ENCODE assay signal across 25 cellular contexts in the genomic region with DNA sequence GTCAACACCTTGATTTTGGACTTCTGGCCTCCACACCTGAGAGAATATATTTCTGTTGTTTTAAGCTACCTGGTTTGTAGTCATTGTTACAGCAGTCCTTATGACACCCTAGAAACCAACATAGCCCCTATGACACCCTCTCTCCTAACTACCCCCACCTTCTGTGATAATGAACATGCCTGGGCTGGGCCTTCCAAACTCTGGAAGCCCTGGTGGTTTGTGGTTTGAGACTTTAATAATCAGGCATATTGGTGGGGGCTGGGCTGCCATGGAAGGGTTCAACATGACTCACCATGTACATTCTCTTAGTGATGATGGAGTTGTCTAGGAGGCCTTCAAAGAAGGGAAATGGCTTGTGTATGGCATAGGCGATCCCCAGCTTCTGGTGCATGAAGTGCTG. TPM values are rescaled to one million over a fixed set of nuclear protein-coding genes. Genes with fewer than 3 reads are reported as not detected.
DNase-seq lines count a peak whose midpoint lies in the region; ATAC-seq and TF ChIP-seq lines count a peak whose summit lies in the region.
"Had no signal": no experiment of that assay in that cellular context is flagged by ENCODE, and none has a peak within 500 bp of the region (broad histone marks: within the 10 kb centered on the region; RNA-seq: fewer than 3 reads in every experiment).

No MANE protein-coding gene starts in this region.

- peak overlapping the region; percentile 50 for H3K27ac ChIP-seq in VCaP
- H3K27ac ChIP-seq: colonic mucosa, left ventricle myocardium inferior, neural progenitor cell, SJSA1, thyroid gland had no signal

- no peak for DNase-seq in activated T-cell treated with anti-CD3 and anti-CD28 coated beads, Interleukin-2, amount 50 U/mL, for 24 hours
- DNase-seq in activated T-cell treated with anti-CD3 and anti-CD28 coated beads, Interleukin-2, amount 50 U/mL, for 72 hours, result no peak
- DNase-seq in Daoy (ENCODE audit: low read depth) (peak; percentile 4), naive B cell (no peak), left colon (no peak), left cardiac atrium (no peak)
- no peak for DNase-seq in effector CD8-positive, alpha-beta T cell (lab: John Stamatoyannopoulos, UW)
- DNase-seq: activated naive CD4-positive, alpha-beta T cell; colonic mucosa; DMS53; left ventricle myocardium inferior; MG63; NCI-H187 treated with DMSO at 0.1 percent for 48 hours; NCI-H226; thyroid gland had no signal

- intact Hi-C loops in left colon (cut with DNase I, micrococcal nuclease), result no loop called here
- intact Hi-C loops in left cardiac atrium (cut with DNase I), result no loop called here

- peaks cover 54% of the 10 kb centered on the region for H3K4me1 Mint-ChIP-seq in activated T-cell treated with anti-CD3 and anti-CD28 coated beads, Interleukin-2, amount 50 U/mL, for 24 hours (ENCODE audit: low read depth)
- H3K4me1 Mint-ChIP-seq in activated T-cell treated with anti-CD3 and anti-CD28 coated beads, Interleukin-2, amount 50 U/mL, for 72 hours (ENCODE audit: low read depth), result peaks cover 58% of the 10 kb centered on the region
- H3K4me1 Mint-ChIP-seq in naive B cell, result peaks cover 59 to 84% (median 79%) of the 10 kb centered on the region in 3 donors

- peaks cover 30% of the 10 kb centered on the region for H3K36me3 Mint-ChIP-seq in activated T-cell treated with anti-CD3 and anti-CD28 coated beads, Interleukin-2, amount 50 U/mL, for 24 hours (ENCODE audit: low read depth)
- H3K36me3 Mint-ChIP-seq in activated T-cell treated with anti-CD3 and anti-CD28 coated beads, Interleukin-2, amount 50 U/mL, for 72 hours (ENCODE audit: insufficient read depth in 2 of 2), result peaks cover 27 to 70% of the 10 kb centered on the region in 2 donors
- peaks cover 22 to 58% of the 10 kb centered on the region in 2 donors for H3K36me3 Mint-ChIP-seq in naive B cell
- H3K36me3 Mint-ChIP-seq: brain, neural progenitor cell, WTC11 had no signal

- no peak for ATAC-seq in activated T-cell treated with anti-CD3 and anti-CD28 coated beads, Interleukin-2, amount 50 U/mL, for 72 hours (replicated peaks in 1 of 2)
- ATAC-seq in naive B cell (ENCODE audit: low read depth in 2 of 2) (no peak), left colon (no peak), left cardiac atrium (no peak)
- ATAC-seq: Panc1; stimulated activated effector memory CD8-positive, alpha-beta T cell treated with anti-CD3 and anti-CD28 coated beads, Interleukin-12 subunit alpha, Interleukin-12 subunit beta, amount 100 ng/mL, for 72 hours; WTC11 had no signal

- TF ChIP-seq CTCF in VCaP (conservative IDR thresholded peaks at IDR 0.05), result no peak

- H3K9me3 Mint-ChIP-seq in activated T-cell treated with anti-CD3 and anti-CD28 coated beads, Interleukin-2, amount 50 U/mL, for 24 hours, result no peaks in the 10 kb centered on the region
- H3K9me3 Mint-ChIP-seq in activated T-cell treated with anti-CD3 and anti-CD28 coated beads, Interleukin-2, amount 50 U/mL, for 72 hours, result peaks cover 0 to 2% of the 10 kb centered on the region in 2 donors
- no peaks in the 10 kb centered on the region for H3K9me3 Mint-ChIP-seq in naive B cell
- H3K9me3 Mint-ChIP-seq: brain; CD14-positive monocyte; IgD-negative memory B cell; neural progenitor cell; stimulated activated effector memory CD8-positive, alpha-beta T cell treated with anti-CD3 and anti-CD28 coated beads, Interleukin-12 subunit alpha, Interleukin-12 subunit beta, amount 100 ng/mL, for 72 hours; WTC11 had no signal

- peak overlapping the region; percentile 16 for H3K27ac Mint-ChIP-seq in activated T-cell treated with anti-CD3 and anti-CD28 coated beads, Interleukin-2, amount 50 U/mL, for 24 hours
- no peak overlapping the region for H3K27ac Mint-ChIP-seq in activated T-cell treated with anti-CD3 and anti-CD28 coated beads, Interleukin-2, amount 50 U/mL, for 72 hours
- peak overlapping the region in 5 of 6 donors; percentile 56 to 99 (median 67) for H3K27ac Mint-ChIP-seq in naive B cell
- H3K27ac Mint-ChIP-seq: brain; neural progenitor cell; progenitor cell of endocrine pancreas; stimulated activated effector memory CD8-positive, alpha-beta T cell treated with anti-CD3 and anti-CD28 coated beads, Interleukin-12 subunit alpha, Interleukin-12 subunit beta, amount 100 ng/mL, for 72 hours; WTC11 had no signal

- no peaks in the 10 kb centered on the region for H3K27me3 Mint-ChIP-seq in activated T-cell treated with anti-CD3 and anti-CD28 coated beads, Interleukin-2, amount 50 U/mL, for 24 hours
- no peaks in the 10 kb centered on the region for H3K27me3 Mint-ChIP-seq in activated T-cell treated with anti-CD3 and anti-CD28 coated beads, Interleukin-2, amount 50 U/mL, for 72 hours (ENCODE audit: low read depth)
- no peaks in the 10 kb centered on the region for H3K27me3 Mint-ChIP-seq in naive B cell
- H3K27me3 Mint-ChIP-seq: brain, IgD-negative memory B cell, progenitor cell of endocrine pancreas had no signal

- H3K4me3 Mint-ChIP-seq in activated T-cell treated with anti-CD3 and anti-CD28 coated beads, Interleukin-2, amount 50 U/mL, for 24 hours, result peak overlapping the region; percentile 94
- H3K4me3 Mint-ChIP-seq in activated T-cell treated with anti-CD3 and anti-CD28 coated beads, Interleukin-2, amount 50 U/mL, for 72 hours, result peak overlapping the region in 1 of 2 donors; percentile 17
- peak overlapping the region in 7 of 8 donors; percentile 60 to 100 (median 97) for H3K4me3 Mint-ChIP-seq in naive B cell
- H3K4me3 Mint-ChIP-seq: brain, CD14-positive monocyte, neural progenitor cell, WTC11 had no signal

RNA-seq across cellular contexts. Expression of a gene that starts 3.3 kb away (rescaled TPM):
- total RNA-seq in activated T-cell treated with anti-CD3 and anti-CD28 coated beads, Interleukin-2, amount 50 U/mL, for 72 hours, result 100 to 1,000 TPM; 118 to 128 TPM
- total RNA-seq in Daoy (2014; rRNA removed; shearing (Covaris generic)), result 11.5 and 15.4 TPM in 2 replicates
- 100 to 1,000 TPM; 136 to 237 (median 203) TPM for polyA plus RNA-seq in naive B cell (ENCODE audit: low read depth in 6 of 6)
- 10 to 100 TPM; 16.2 to 21.5 TPM for total RNA-seq in left colon
- total RNA-seq in left cardiac atrium, result 10 to 100 TPM; 11.0 to 15.1 TPM

RNA-seq across cellular contexts. Expression of a gene that starts 9.0 kb away (rescaled TPM):
- total RNA-seq in activated T-cell treated with anti-CD3 and anti-CD28 coated beads, Interleukin-2, amount 50 U/mL, for 72 hours, result 100 to 1,000 TPM; 102 to 109 TPM
- 0.11 TPM in 1 of 2 replicates, not detected in the other for total RNA-seq in Daoy (2014; rRNA removed; shearing (Covaris generic))
- 10 to 100 TPM; 65.4 to 95.3 (median 76.7) TPM for polyA plus RNA-seq in naive B cell (ENCODE audit: low read depth in 6 of 6)
- 1 to 10 TPM; 1.1 to 2.6 TPM for total RNA-seq in left colon
- 1 to 10 TPM in 1 of 2 donors, under 1 TPM in 1; 0.99 to 1.1 TPM for total RNA-seq in left cardiac atrium

Comparison
In these comparisons a context has a peak if more than half of its experiments do, and no peak if none do; other contexts are left out.
1. RNA of a gene that starts 9.0 kb away (total RNA-seq): 102 to 109 TPM in activated T-cell treated with anti-CD3 and anti-CD28 coated beads, Interleukin-2, amount 50 U/mL, for 72 hours; 1.1 to 2.6 TPM in left colon, 0.99 to 1.1 TPM in left cardiac atrium and 0.11 TPM in Daoy; every median in the first group is over 10 times any median in the second.